Comparison of ENCODE assay signal across 9 cellular contexts in the genomic region with DNA sequence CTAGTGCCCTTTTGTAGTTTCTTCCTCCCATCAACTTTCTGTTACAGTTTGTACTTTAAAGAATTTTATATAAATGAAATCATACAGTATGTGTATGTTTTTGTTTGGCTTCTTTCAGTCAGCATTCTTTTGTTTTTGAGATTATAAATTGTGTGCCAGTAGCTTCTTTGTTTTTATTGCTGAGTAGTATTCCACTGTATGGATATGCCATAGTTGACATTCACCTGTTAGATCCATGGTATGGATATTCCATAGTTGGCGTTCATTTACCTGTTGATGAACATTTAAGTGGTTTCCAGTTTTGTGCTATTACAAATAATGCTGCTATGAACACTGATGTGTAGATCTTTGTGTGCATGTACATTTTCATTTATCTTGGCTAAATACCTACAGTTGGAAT.
"Had no signal": no experiment of that assay in that cellular context is flagged by ENCODE, and none has a peak within 500 bp of the region (broad histone marks: within the 10 kb centered on the region; RNA-seq: fewer than 3 reads in every experiment).

No MANE protein-coding gene starts in this region.

- H3K36me3 ChIP-seq: HAP-1 had no signal

- DNase-seq: GM23248, GOT3, H7, H9, HCEC 1CT, HFFc6 had no signal

- H3K4me3 Mint-ChIP-seq: GM23338, H9, HFFc6 had no signal

- H3K4me3 ChIP-seq: GM23248, GM23338, HAP-1 had no signal

- H3K27ac ChIP-seq: GM23248 had no signal

- H3K4me2 ChIP-seq: GM23338 had no signal

- H3K9me3 Mint-ChIP-seq: GM23338, H9, HFFc6 had no signal

- H3K9ac ChIP-seq: GM23248 had no signal

- H3K27ac Mint-ChIP-seq: GM23338, H9, HFFc6 had no signal

- H2AFZ ChIP-seq: GM23248, GM23338 had no signal

- H3K9me3 ChIP-seq: HAP-1 had no signal

- ATAC-seq: GM23338, HCT116 had no signal

- H3K4me1 ChIP-seq: HAP-1 had no signal
